In the genomic region with DNA sequence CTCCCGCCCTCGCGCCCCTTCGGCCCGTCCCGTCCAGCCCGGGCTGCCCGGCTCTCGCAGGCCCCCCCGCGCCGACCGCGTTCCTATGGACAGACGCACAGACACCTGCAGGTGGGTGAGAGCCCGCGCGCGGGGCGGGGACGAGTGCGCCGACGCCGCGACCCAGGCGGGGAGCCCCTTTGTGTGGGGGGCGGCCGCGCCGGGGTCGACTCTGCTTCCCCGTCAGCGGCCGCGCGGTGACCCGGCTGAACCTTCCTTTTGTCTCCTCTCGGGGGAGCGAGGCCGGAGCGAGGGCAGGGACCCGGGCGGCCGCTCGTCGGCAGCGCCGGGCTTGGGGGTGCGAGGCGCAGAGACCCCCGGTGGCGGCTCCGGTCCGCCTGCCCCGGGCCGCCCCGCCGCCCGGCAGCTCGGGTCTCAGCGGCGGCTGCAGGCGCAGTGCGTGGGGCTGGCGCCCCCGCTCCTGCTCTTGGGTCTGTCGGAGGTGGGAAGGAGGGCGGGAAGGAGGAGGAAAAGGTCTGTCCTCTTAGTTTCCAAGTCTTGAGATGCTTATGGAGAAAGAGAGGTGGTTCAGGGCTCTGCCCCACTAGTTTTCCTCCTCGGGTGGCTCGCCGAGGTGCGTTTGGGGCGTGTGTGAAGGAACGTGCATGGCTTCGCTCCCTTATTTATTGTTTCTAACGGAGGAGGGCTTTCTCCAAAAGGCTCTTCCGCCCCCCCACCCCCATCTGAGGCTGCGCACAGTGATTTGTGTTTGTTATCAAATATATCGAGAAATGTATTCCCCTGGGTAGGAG, we compare ENCODE assay signal across 8 cellular contexts. TPM values are rescaled to one million over a fixed set of nuclear protein-coding genes. Genes with fewer than 3 reads are reported as not detected.
DNase-seq lines count a peak whose midpoint lies in the region; ATAC-seq and TF ChIP-seq lines count a peak whose summit lies in the region.

No MANE protein-coding gene starts in this region.

- peak overlapping the region; percentile 99 for H3K4me3 ChIP-seq in OCI-LY3 (ENCODE audit: low read length)
- H3K4me3 ChIP-seq in fibroblast of lung (replicated peaks in 1 of 4; ENCODE audit: control extremely low read depth in 1 of 4, insufficient read depth in 1 of 4, low read depth in 3 of 4, low read length in 4 of 4), result peak overlapping the region; percentile 60 to 72 (median 68)
- H3K4me3 ChIP-seq in stomach smooth muscle (ENCODE audit: low read length in 2 of 2), result peak overlapping the region; percentile 74 to 85

- peak overlapping the region; percentile 87 for H3K27ac Mint-ChIP-seq in nephron progenitor cell

- H3K4me2 ChIP-seq in OCI-LY3 (ENCODE audit: low read length) (peak overlapping the region; percentile 82), fibroblast of lung (ENCODE audit: extremely low read depth, insufficient read depth, low read length) (peak overlapping the region; percentile 86)

- H3K36me3 Mint-ChIP-seq in nephron progenitor cell (ENCODE audit: low read depth), result peaks cover 26% of the 10 kb centered on the region

- DNase-seq in GM19240 (ENCODE audit: insufficient read length, low spot score), result peak; percentile 48
- peak; percentile 68 to 69 for DNase-seq in activated T-cell treated with anti-CD3 and anti-CD28 coated beads, Interleukin-2, amount 50 U/mL, for 48 hours
- peak; percentile 55 to 57 for DNase-seq in fibroblast of lung (ENCODE audit: low read depth in 2 of 2)
- DNase-seq in nephron progenitor cell, result peak; percentile 71

- H3K27me3 Mint-ChIP-seq in nephron progenitor cell (ENCODE audit: low read depth, poor library complexity), result no peaks in the 10 kb centered on the region

- H3K27me3 ChIP-seq in OCI-LY3 (ENCODE audit: low read depth, low read length), result no peaks in the 10 kb centered on the region
- no peaks in the 10 kb centered on the region for H3K27me3 ChIP-seq in fibroblast of lung (ENCODE audit: control insufficient read depth, insufficient read depth, low read length)
- no peaks in the 10 kb centered on the region for H3K27me3 ChIP-seq in stomach smooth muscle (ENCODE audit: control insufficient read depth in 1 of 2, insufficient read depth in 2 of 2, low read length in 2 of 2)

- H3K79me2 ChIP-seq in OCI-LY3 (ENCODE audit: low read length), result peaks cover 52% of the 10 kb centered on the region
- no peaks in the 10 kb centered on the region for H3K79me2 ChIP-seq in fibroblast of lung (ENCODE audit: control insufficient read depth, insufficient read depth, low read length)

- H3K36me3 ChIP-seq in OCI-LY3 (replicated peaks; ENCODE audit: low read depth, low read length) (peaks cover 1% of the 10 kb centered on the region), fibroblast of lung (ENCODE audit: control insufficient read depth, insufficient read depth, low read length) (no peaks in the 10 kb centered on the region), stomach smooth muscle (ENCODE audit: control insufficient read depth in 2 of 2, insufficient read depth in 2 of 2, low read length in 2 of 2) (no peaks in the 10 kb centered on the region)

- peaks cover 46% of the 10 kb centered on the region for H3K4me1 Mint-ChIP-seq in nephron progenitor cell

- H3K9me3 Mint-ChIP-seq in nephron progenitor cell, result peaks cover 13% of the 10 kb centered on the region

- no peak for TF ChIP-seq CTCF in C4-2B (conservative IDR thresholded peaks at IDR 0.05)
- no peak for TF ChIP-seq CTCF in OCI-LY3 (IDR thresholded peaks at IDR 0.05; ENCODE audit: low read depth, low read length)
- no peak for TF ChIP-seq CTCF in fibroblast of lung (conservative IDR thresholded peaks at IDR 0.05 in 1 of 2, IDR thresholded peaks at IDR 0.05 in 1 of 2; ENCODE audit: low read depth in 1 of 2, low read length in 2 of 2)
- TF ChIP-seq CTCF in nephron progenitor cell (IDR thresholded peaks at IDR 0.05), result no peak

- H2AFZ ChIP-seq in OCI-LY3 (ENCODE audit: low read depth, low read length) (peak overlapping the region; percentile 62; the same call in 1 of the 2 replicates), fibroblast of lung (ENCODE audit: low read length) (peak overlapping the region; percentile 71)

- H3K4me1 ChIP-seq in OCI-LY3 (ENCODE audit: low read length) (peaks cover 12% of the 10 kb centered on the region), fibroblast of lung (ENCODE audit: control insufficient read depth, extremely low read depth, insufficient read depth, low read length) (no peaks in the 10 kb centered on the region), stomach smooth muscle (ENCODE audit: control insufficient read depth, insufficient read depth, low read length) (peaks cover 9% of the 10 kb centered on the region)

- H4K20me1 ChIP-seq in OCI-LY3 (ENCODE audit: insufficient read depth, low read length) (0 out of 2 replicates have a peak, but pooled peaks cover 5% of the 10 kb centered on the region), fibroblast of lung (ENCODE audit: control insufficient read depth, extremely low read depth, insufficient read depth, low read length) (no peaks in the 10 kb centered on the region)

- peak overlapping the region; percentile 79 for H3K9ac ChIP-seq in OCI-LY3 (ENCODE audit: low read length)
- peak overlapping the region; percentile 45 for H3K9ac ChIP-seq in fibroblast of lung (ENCODE audit: insufficient read depth, low read length)
- H3K9ac ChIP-seq in stomach smooth muscle (ENCODE audit: low read length in 2 of 2), result peak overlapping the region; percentile 17 to 66

- H3K9me3 ChIP-seq in OCI-LY3 (ENCODE audit: insufficient read depth, low read length) (no peaks in the 10 kb centered on the region), fibroblast of lung (ENCODE audit: control insufficient read depth, insufficient read depth, low read depth, low read length) (no peaks in the 10 kb centered on the region), stomach smooth muscle (ENCODE audit: control insufficient read depth in 2 of 2, low read length in 2 of 2) (no peaks in the 10 kb centered on the region)

- peak overlapping the region; percentile 97 for H3K4me3 Mint-ChIP-seq in nephron progenitor cell

- H3K27ac ChIP-seq in C4-2B (peak overlapping the region; percentile 88), OCI-LY3 (ENCODE audit: low read length) (peak overlapping the region; percentile 56), fibroblast of lung (ENCODE audit: insufficient read depth, low read length) (no peak overlapping the region), stomach smooth muscle (ENCODE audit: low read length) (no peak overlapping the region)

- ATAC-seq in HG03432 (IDR thresholded peaks at IDR 0.05; ENCODE audit: unreplicated experiment), result peak; percentile 54

RNA-seq across cellular contexts. Expression of a gene that starts 0.6 kb away (rescaled TPM):
- 2.1 and 3.0 TPM in 2 replicates for total RNA-seq in fibroblast of lung
- polyA plus RNA-seq in fibroblast of lung, result 0.75 and 1.1 TPM in 2 replicates
- 0.56 and 0.58 TPM in 2 replicates for polyA plus RNA-seq in fibroblast of lung (2012)
- polyA minus RNA-seq in fibroblast of lung (ENCODE audit: low replicate concordance), result 4.6 and 5.6 TPM in 2 replicates

Comparison
In these comparisons a context has a peak if more than half of its experiments do, and no peak if none do; other contexts are left out.
1. H3K27ac ChIP-seq: peak in C4-2B (single experiment) and OCI-LY3 (single experiment); none in fibroblast of lung (single experiment) and stomach smooth muscle (single experiment).
2. Peak in every context shown above with its lines, with median percentiles within 50 percentile points of each other: DNase-seq, H3K4me3 ChIP-seq and H3K9ac ChIP-seq.